Comparison of ENCODE assay signal across 23 cellular contexts in the genomic region with DNA sequence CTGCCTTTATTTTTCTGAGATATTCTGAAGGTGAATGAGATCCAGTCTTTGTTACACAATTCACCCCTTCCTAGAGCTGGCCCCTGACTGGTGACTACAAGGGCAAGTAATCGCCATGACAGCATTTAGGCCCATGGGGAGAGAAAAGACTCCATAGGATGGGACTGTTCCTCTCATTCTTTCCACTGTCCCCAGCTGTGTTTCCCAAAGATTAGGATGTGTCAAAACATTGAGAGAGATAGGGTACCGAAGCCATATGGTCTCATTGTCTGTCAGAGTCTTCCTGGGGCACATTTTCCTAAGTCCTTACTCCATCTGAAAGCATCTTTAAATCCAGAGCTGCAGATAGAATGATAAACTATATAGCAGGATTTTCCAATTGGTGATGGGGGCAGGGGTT.
"Had no signal": no experiment of that assay in that cellular context is flagged by ENCODE, and none has a peak within 500 bp of the region (broad histone marks: within the 10 kb centered on the region; RNA-seq: fewer than 3 reads in every experiment).

No MANE protein-coding gene starts in this region.

- H3K27me3 ChIP-seq: colonic mucosa, esophagus squamous epithelium, gastrocnemius medialis, heart right ventricle, left lung had no signal

- H3K9me3 Mint-ChIP-seq: dendritic cell treated with granulocyte-macrophage colony-stimulating factor and Interleukin-4, amounts not matched to agents 40 ng/mL and 50 ng/mL, for 4 days had no signal

- ATAC-seq: effector memory CD8-positive, alpha-beta T cell; esophagus mucosa; gastrocnemius medialis; heart right ventricle; left cardiac atrium; left lung; left ventricle myocardium superior; lower lobe of right lung had no signal

- H3K9me3 ChIP-seq: colonic mucosa, esophagus squamous epithelium, gastrocnemius medialis, left lung, lower lobe of right lung had no signal

- H3K27me3 Mint-ChIP-seq: dendritic cell treated with granulocyte-macrophage colony-stimulating factor and Interleukin-4, amounts not matched to agents 40 ng/mL and 50 ng/mL, for 4 days; effector memory CD8-positive, alpha-beta T cell had no signal

- H3K4me3 Mint-ChIP-seq: dendritic cell treated with granulocyte-macrophage colony-stimulating factor and Interleukin-4, amounts not matched to agents 40 ng/mL and 50 ng/mL, for 4 days; effector memory CD8-positive, alpha-beta T cell; endodermal cell had no signal

- H3K4me1 ChIP-seq: colonic mucosa, esophagus squamous epithelium, gastrocnemius medialis, heart right ventricle, left lung, lower lobe of right lung had no signal

- H3K36me3 ChIP-seq: colonic mucosa, esophagus squamous epithelium, gastrocnemius medialis, heart right ventricle, left lung, lower lobe of right lung had no signal

- H3K4me3 ChIP-seq: colonic mucosa, esophagus squamous epithelium, gastrocnemius medialis, heart right ventricle, left lung, lower lobe of right lung had no signal

- H3K27ac Mint-ChIP-seq: dendritic cell treated with granulocyte-macrophage colony-stimulating factor and Interleukin-4, amounts not matched to agents 40 ng/mL and 50 ng/mL, for 4 days; effector memory CD8-positive, alpha-beta T cell; endodermal cell had no signal

- H3K27ac ChIP-seq: colonic mucosa, epithelial cell of prostate, esophagus squamous epithelium, gastrocnemius medialis, heart right ventricle, left lung, lower lobe of right lung had no signal

- DNase-seq: colonic mucosa; cortex of kidney; effector CD8-positive, alpha-beta T cell; effector memory CD8-positive, alpha-beta T cell; endodermal cell; erythroblast; esophagus squamous epithelium; foreskin fibroblast; foreskin melanocyte; gastrocnemius medialis; glutamatergic neuron; head of caudate nucleus; heart right ventricle; hippocampal formation; left cardiac atrium; left lung; left ventricle myocardium superior; lower lobe of right lung; mesenchymal stem cell; midbrain had no signal
